Comparison of ENCODE assay signal across 24 cellular contexts in the genomic region with DNA sequence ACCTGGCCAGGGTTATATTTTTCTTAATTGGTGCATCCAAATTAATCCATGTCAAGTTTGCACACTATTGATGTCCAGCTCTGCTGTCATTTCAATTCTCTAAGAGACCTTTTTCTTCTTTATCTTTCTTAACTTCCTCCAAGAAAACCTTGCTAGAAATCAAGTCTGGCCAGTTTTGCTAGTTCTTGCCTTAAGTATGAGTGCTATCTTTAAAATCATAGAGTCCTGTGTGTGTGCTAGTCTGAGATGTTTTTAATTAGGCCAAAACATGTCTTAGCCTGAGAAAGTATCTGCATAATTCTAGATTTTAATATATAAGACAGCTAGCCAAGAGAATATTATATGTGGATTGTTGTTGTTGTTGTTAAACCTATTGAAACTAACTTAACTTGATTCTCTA. TPM values are rescaled to one million over a fixed set of nuclear protein-coding genes. Genes with fewer than 3 reads are reported as not detected.
DNase-seq lines count a peak whose midpoint lies in the region; ATAC-seq and TF ChIP-seq lines count a peak whose summit lies in the region.
"Had no signal": no experiment of that assay in that cellular context is flagged by ENCODE, and none has a peak within 500 bp of the region (broad histone marks: within the 10 kb centered on the region; RNA-seq: fewer than 3 reads in every experiment).

No MANE protein-coding gene starts in this region.

- no peak for ATAC-seq in effector memory CD8-positive, alpha-beta T cell (replicated peaks)
- ATAC-seq in GM21825 (IDR thresholded peaks at IDR 0.05; ENCODE audit: unreplicated experiment): no peak
- ATAC-seq: naive thymus-derived CD4-positive, alpha-beta T cell had no signal

- peak overlapping the region; percentile 46 for H3K27ac Mint-ChIP-seq in Calu3 (ENCODE audit: unreplicated experiment)
- H3K27ac Mint-ChIP-seq in effector memory CD8-positive, alpha-beta T cell: peak overlapping the region in 1 of 2 donors; percentile 62
- H3K27ac Mint-ChIP-seq: activated T-cell treated with anti-CD3 and anti-CD28 coated beads, Interleukin-2, amount 50 U/mL, for 24 hours; stimulated activated naive CD8-positive, alpha-beta T cell treated with anti-CD3 and anti-CD28 coated beads, Interleukin-15, Interleukin-2, amounts not matched to agents 100 ng/mL and 50 ng/mL, for 24 hours had no signal

- CTCF ChIA-PET in Calu3 (lab: Charles Lee): interaction anchor here (1.0 to 1.7 kb wide), 3 partner anchors 8 to 56 kb away, joined by 3 to 6 read pairs (median 4); a partner anchor contains a TSS

- peaks cover 39% of the 10 kb centered on the region for H3K4me1 Mint-ChIP-seq in Calu3 (ENCODE audit: low read depth, unreplicated experiment)
- peaks cover 0 to 8% of the 10 kb centered on the region in 2 donors for H3K4me1 Mint-ChIP-seq in effector memory CD8-positive, alpha-beta T cell (ENCODE audit: low read depth in 2 of 2)

- no peaks in the 10 kb centered on the region for H3K36me3 Mint-ChIP-seq in Calu3 (ENCODE audit: insufficient read depth, unreplicated experiment)
- H3K36me3 Mint-ChIP-seq in effector memory CD8-positive, alpha-beta T cell (ENCODE audit: insufficient read depth): peaks cover 5% of the 10 kb centered on the region

- no peaks in the 10 kb centered on the region for H3F3A ChIP-seq in Loucy (ENCODE audit: low read depth)

- H3K27me3 ChIP-seq in Loucy (ENCODE audit: insufficient read depth, low read length, poor library complexity, severe bottlenecking) (no peaks in the 10 kb centered on the region), dorsolateral prefrontal cortex (no peaks in the 10 kb centered on the region), SJCRH30 (peaks cover 12% of the 10 kb centered on the region; the same call in 1 of the 2 replicates)
- H3K27me3 ChIP-seq: BE2C, tibial artery had no signal

- no peak overlapping the region for H3K9ac ChIP-seq in Loucy (ENCODE audit: low read depth, low read length, poor library complexity, severe bottlenecking)

- H3K4me2 ChIP-seq in Loucy (ENCODE audit: low read depth, low read length, poor library complexity, severe bottlenecking): no peak overlapping the region

- peak overlapping the region; percentile 75 for H2AFZ ChIP-seq in Loucy (ENCODE audit: low read length)

- intact Hi-C loops in Calu3 (cut with micrococcal nuclease; ENCODE audit: unreplicated experiment) (no loop called here), dorsolateral prefrontal cortex (cut with DNase I) (no loop called here)

- H4K20me1 ChIP-seq in Loucy (ENCODE audit: insufficient read depth, low read length, poor library complexity, severe bottlenecking): no peaks in the 10 kb centered on the region

- H3K27me3 Mint-ChIP-seq in Calu3 (ENCODE audit: unreplicated experiment): no peaks in the 10 kb centered on the region
- no peaks in the 10 kb centered on the region for H3K27me3 Mint-ChIP-seq in effector memory CD8-positive, alpha-beta T cell
- H3K27me3 Mint-ChIP-seq: activated T-cell treated with anti-CD3 and anti-CD28 coated beads, Interleukin-2, amount 50 U/mL, for 24 hours; naive thymus-derived CD4-positive, alpha-beta T cell; stimulated activated naive CD8-positive, alpha-beta T cell treated with anti-CD3 and anti-CD28 coated beads, Interleukin-15, Interleukin-2, amounts not matched to agents 100 ng/mL and 50 ng/mL, for 24 hours had no signal

- H3K4me1 ChIP-seq in Loucy (ENCODE audit: insufficient read depth, low read length, poor library complexity, severe bottlenecking) (no peaks in the 10 kb centered on the region), SJCRH30 (no peaks in the 10 kb centered on the region)
- H3K4me1 ChIP-seq: BE2C, HAP-1, left ventricle myocardium inferior had no signal

- H3K9me3 Mint-ChIP-seq in Calu3 (ENCODE audit: low read depth, unreplicated experiment): no peaks in the 10 kb centered on the region
- no peaks in the 10 kb centered on the region for H3K9me3 Mint-ChIP-seq in effector memory CD8-positive, alpha-beta T cell
- H3K9me3 Mint-ChIP-seq: activated T-cell treated with anti-CD3 and anti-CD28 coated beads, Interleukin-2, amount 50 U/mL, for 24 hours; stimulated activated naive CD8-positive, alpha-beta T cell treated with anti-CD3 and anti-CD28 coated beads, Interleukin-15, Interleukin-2, amounts not matched to agents 100 ng/mL and 50 ng/mL, for 24 hours had no signal

- H3K36me3 ChIP-seq in Loucy (ENCODE audit: insufficient read depth, low read length) (no peaks in the 10 kb centered on the region), SJCRH30 (no peaks in the 10 kb centered on the region)
- H3K36me3 ChIP-seq: BE2C, HAP-1, left ventricle myocardium inferior, tibial artery had no signal

- H3K27ac ChIP-seq in dorsolateral prefrontal cortex (peak overlapping the region in 35 of 59 donors; percentile 2 to 77 (median 55)), SJCRH30 (no peak overlapping the region)
- H3K27ac ChIP-seq: left ventricle myocardium inferior, SK-N-MC, tibial artery had no signal

- H3K9me3 ChIP-seq in Loucy (ENCODE audit: insufficient read depth, low read depth, low read length) (no peaks in the 10 kb centered on the region), SJCRH30 (replicated peaks) (no peaks in the 10 kb centered on the region)
- H3K9me3 ChIP-seq: BE2C, HAP-1, left ventricle myocardium inferior, tibial artery had no signal

- H3K9me2 ChIP-seq in Loucy (replicated peaks; ENCODE audit: low read depth, low read length): no peaks in the 10 kb centered on the region

- DNase-seq in Calu3: peak; percentile 20
- DNase-seq in dorsolateral prefrontal cortex: no peak
- DNase-seq in renal cortical epithelial cell (ENCODE audit: low read depth): peak; percentile 18
- DNase-seq in SJCRH30: no peak
- no peak for DNase-seq in activated CD4-positive, alpha-beta T cell treated with anti-CD3 and anti-CD28 coated beads, Interleukin-2, amount 50 U/mL, for 1 hour
- DNase-seq in effector memory CD8-positive, alpha-beta T cell: no peak
- DNase-seq: ACHN; activated CD4-positive, alpha-beta T cell treated with anti-CD3 and anti-CD28 coated beads for 48 hours; activated gamma-delta T cell treated with Interleukin-2 at 50 U/mL for 16 hours; activated T-cell treated with anti-CD3 and anti-CD28 coated beads, Interleukin-2, amount 50 U/mL, for 24 hours; BE2C; DMS53; left ventricle myocardium inferior; naive thymus-derived CD4-positive, alpha-beta T cell; NCI-H187; NCI-H526; nucleus accumbens; RPMI8226; tibial artery had no signal

- BruUV-seq in Calu3 (replicated peaks; lab: Mats Ljungman, UMichigan): no TSS peak

- no peak for TF ChIP-seq CTCF in Calu3 (IDR thresholded peaks at IDR 0.05; ENCODE audit: unreplicated experiment)
- no peak for TF ChIP-seq CTCF in Loucy (conservative IDR thresholded peaks at IDR 0.05; ENCODE audit: low read length)
- no peak for TF ChIP-seq CTCF in dorsolateral prefrontal cortex (IDR thresholded peaks at IDR 0.05 in 54 of 56, conservative IDR thresholded peaks at IDR 0.05 in 2 of 56; ENCODE audit: low read depth in 1 of 56, partially characterized antibody in 56 of 56)

- no peaks in the 10 kb centered on the region for H3K79me2 ChIP-seq in Loucy (ENCODE audit: insufficient read depth, low read length)

- H3K4me3 ChIP-seq in Loucy (ENCODE audit: low read length, poor library complexity, severe bottlenecking) (no peak overlapping the region), dorsolateral prefrontal cortex (no peak overlapping the region), SJCRH30 (no peak overlapping the region)
- H3K4me3 ChIP-seq: HAP-1, left ventricle myocardium inferior, SK-N-MC, tibial artery had no signal

- no peak overlapping the region for H3K4me3 Mint-ChIP-seq in Calu3 (ENCODE audit: low read depth, unreplicated experiment)
- no peak overlapping the region for H3K4me3 Mint-ChIP-seq in effector memory CD8-positive, alpha-beta T cell
- H3K4me3 Mint-ChIP-seq: activated T-cell treated with anti-CD3 and anti-CD28 coated beads, Interleukin-2, amount 50 U/mL, for 24 hours; naive thymus-derived CD4-positive, alpha-beta T cell; stimulated activated naive CD8-positive, alpha-beta T cell treated with anti-CD3 and anti-CD28 coated beads, Interleukin-15, Interleukin-2, amounts not matched to agents 100 ng/mL and 50 ng/mL, for 24 hours had no signal

RNA-seq across cellular contexts. Expression of a gene that starts 56.2 kb away (rescaled TPM):
- total RNA-seq in Calu3 (2022) (49.0 and 133 TPM in 2 replicates), dorsolateral prefrontal cortex (100 to 1,000 TPM in 101 of 120 experiments, 10 to 100 TPM in 19; 62.6 to 201 (median 128) TPM), renal cortical epithelial cell (102 and 104 TPM in 2 replicates)
- total RNA-seq in SJCRH30 (2014; rRNA removed; shearing (Covaris generic)): 54.1 and 57.8 TPM in 2 replicates

Comparison
In these comparisons a context has a peak if more than half of its experiments do, and no peak if none do; other contexts are left out.
1. DNase-seq: peak in Calu3 (single experiment) and renal cortical epithelial cell (single experiment); none in dorsolateral prefrontal cortex (0 of 10), SJCRH30 (0 of 2), activated CD4-positive, alpha-beta T cell treated with anti-CD3 and anti-CD28 coated beads, Interleukin-2, amount 50 U/mL, for 1 hour (single experiment) and effector memory CD8-positive, alpha-beta T cell (0 of 3).